9 cellular contexts compared by ENCODE assay signal in the genomic region with DNA sequence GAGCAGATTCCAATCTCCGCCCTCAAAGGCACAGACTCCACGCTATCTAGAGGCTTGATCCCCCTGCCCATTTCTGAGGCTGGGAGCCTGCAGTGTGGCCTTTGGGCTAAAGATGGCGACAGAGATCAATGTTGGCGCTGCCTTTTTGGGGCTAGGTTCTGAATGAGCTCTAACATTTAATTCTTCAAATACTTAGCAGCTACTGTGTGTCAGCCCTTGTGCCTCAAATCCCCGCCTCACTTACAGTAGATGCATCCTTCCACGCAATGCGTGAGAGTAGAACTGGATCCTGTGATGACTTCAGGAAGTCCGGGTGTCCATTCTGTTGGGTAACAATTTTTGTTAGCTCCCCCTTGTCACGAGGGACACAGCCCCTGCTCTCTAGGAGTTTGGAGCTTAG. TPM values are rescaled to one million over a fixed set of nuclear protein-coding genes. Genes with fewer than 3 reads are reported as not detected.
DNase-seq lines count a peak whose midpoint lies in the region; ATAC-seq and TF ChIP-seq lines count a peak whose summit lies in the region.
"Had no signal": no experiment of that assay in that cellular context is flagged by ENCODE, and none has a peak within 500 bp of the region (broad histone marks: within the 10 kb centered on the region; RNA-seq: fewer than 3 reads in every experiment).

No MANE protein-coding gene starts in this region.

- H2AFZ ChIP-seq in DND-41 (ENCODE audit: low read depth, low read length), result no peak overlapping the region

- H4K20me1 ChIP-seq in DND-41 (ENCODE audit: insufficient read depth, low read length), result no peaks in the 10 kb centered on the region

- CTCF ChIA-PET in T-cell (lab: Charles Lee), result interaction anchor here (0.6 to 1.3 kb wide), 12 partner anchors 9 to 289 kb away, joined by 3 to 7 read pairs (median 4); partner anchors contain the start of gene IL36B (in 1 of the 2)

- H3K27ac ChIP-seq in DND-41 (ENCODE audit: low read length) (no peak overlapping the region), brain microvascular endothelial cell (no peak overlapping the region), left lung (peak overlapping the region in 1 of 2 donors; percentile 55)

- H3K4me1 ChIP-seq in DND-41 (ENCODE audit: insufficient read depth, low read length), result no peaks in the 10 kb centered on the region
- H3K4me1 ChIP-seq in left lung, result no peaks in the 10 kb centered on the region

- no peak overlapping the region for H3K9ac ChIP-seq in DND-41 (ENCODE audit: low read depth, low read length)

- no peaks in the 10 kb centered on the region for H3K9me3 ChIP-seq in DND-41 (ENCODE audit: insufficient read depth, low read length, severe bottlenecking)
- no peaks in the 10 kb centered on the region for H3K9me3 ChIP-seq in left lung

- TF ChIP-seq CTCF in DND-41 (IDR thresholded peaks at IDR 0.05; ENCODE audit: borderline replicate concordance, extremely low read depth, low read length, poor library complexity, severe bottlenecking) (peak; percentile 87), brain microvascular endothelial cell (IDR thresholded peaks at IDR 0.05; ENCODE audit: low read depth, low read length, missing control alignments) (peak; percentile 90), left lung (IDR thresholded peaks at IDR 0.05) (peak; percentile 59 to 63)

- H3K4me3 ChIP-seq in DND-41 (ENCODE audit: low read depth in 1 of 2, low read length in 2 of 2) (no peak overlapping the region), brain microvascular endothelial cell (ENCODE audit: low read depth, low read length) (no peak overlapping the region), left lung (no peak overlapping the region)

- no peak overlapping the region for H3K4me2 ChIP-seq in DND-41 (ENCODE audit: insufficient read depth, low read length)

- H3K9me3 Mint-ChIP-seq in T-cell, result no peaks in the 10 kb centered on the region

- no peaks in the 10 kb centered on the region for H3K79me2 ChIP-seq in DND-41 (ENCODE audit: insufficient read depth, low read length)

- intact Hi-C loops in left lung (cut with DNase I), result no loop called here

- peaks cover 3 to 5% of the 10 kb centered on the region in 2 donors for H3K27me3 Mint-ChIP-seq in T-cell

- H3K27me3 ChIP-seq in DND-41 (ENCODE audit: insufficient read depth, low read length, poor library complexity) (peaks cover 27% of the 10 kb centered on the region), brain microvascular endothelial cell (replicated peaks) (peaks cover 6% of the 10 kb centered on the region), left lung (peaks cover 0 to 7% of the 10 kb centered on the region in 2 donors)

- POLR2A ChIA-PET in T-cell (lab: Charles Lee), result no interaction called here

- H3K36me3 Mint-ChIP-seq in T-cell, result no peaks in the 10 kb centered on the region

- DNase-seq in DND-41 (peak; percentile 48), T-cell (peak in 26 of 34 experiments; percentile 5 to 48 (median 29)), brain microvascular endothelial cell (peak; percentile 21), left lung (peak in 1 of 2 donors; percentile 49), middle frontal gyrus (ENCODE audit: extremely low spot score, low spot score) (no peak), pons (ENCODE audit: low spot score) (no peak)
- peak; percentile 64 for DNase-seq in stimulated activated naive CD8-positive, alpha-beta T cell treated with anti-CD3 and anti-CD28 coated beads, Interleukin-15, Interleukin-2, amounts not matched to agents 100 U/mL and 50 U/mL, for 24 hours

- H3K4me3 Mint-ChIP-seq in T-cell, result no peak overlapping the region

- no peak overlapping the region for H3K27ac Mint-ChIP-seq in T-cell

- in situ Hi-C loops in brain microvascular endothelial cell (cut with HindIII; ENCODE audit: low pct_ligation_motif_present, low sequenced_read_pairs), result no loop called here

- H3K36me3 ChIP-seq in DND-41 (ENCODE audit: insufficient read depth, low read length), result no peaks in the 10 kb centered on the region
- no peaks in the 10 kb centered on the region for H3K36me3 ChIP-seq in brain microvascular endothelial cell (replicated peaks)
- no peaks in the 10 kb centered on the region for H3K36me3 ChIP-seq in left lung

- ATAC-seq in DND-41 (ENCODE audit: insufficient read depth, low read depth) (peak; percentile 88), HG03460 (IDR thresholded peaks at IDR 0.05; ENCODE audit: unreplicated experiment) (peak; percentile 54), T-cell (replicated peaks in 1 of 4) (peak; percentile 60 to 73 (median 68)), left lung (peak; percentile 60)
- no peak for ATAC-seq in stimulated activated naive CD8-positive, alpha-beta T cell treated with anti-CD3 and anti-CD28 coated beads, Interleukin-15, Interleukin-2, amounts not matched to agents 100 U/mL and 50 U/mL, for 24 hours

- H3K4me1 Mint-ChIP-seq in T-cell, result peaks cover 3 to 5% (median 4%) of the 10 kb centered on the region in 3 donors

RNA-seq across cellular contexts. Expression of gene IL1F10, which starts 12.4 kb away (rescaled TPM):
- total RNA-seq in T-cell, result not detected
- not detected for total RNA-seq in left lung
- total RNA-seq: renal cortical epithelial cell had no signal

RNA-seq across cellular contexts. Expression of gene IL36RN, which starts 21.1 kb away (rescaled TPM):
- total RNA-seq in T-cell (not detected), left lung (not detected)
- total RNA-seq: renal cortical epithelial cell had no signal

RNA-seq across cellular contexts. Expression of gene IL36B, which starts 27.5 kb away (rescaled TPM):
- total RNA-seq in T-cell, result not detected
- total RNA-seq in left lung, result not detected
- total RNA-seq: renal cortical epithelial cell had no signal

RNA-seq across cellular contexts. Expression of gene IL1RN, which starts 47.3 kb away (rescaled TPM):
- total RNA-seq in T-cell (not detected), left lung (10 to 100 TPM; 28.6 to 67.1 TPM)
- total RNA-seq: renal cortical epithelial cell had no signal

Comparison
In these comparisons a context has a peak if more than half of its experiments do, and no peak if none do; other contexts are left out.
1. DNase-seq: peak in DND-41 (single experiment), T-cell (26 of 34), brain microvascular endothelial cell (single experiment) and stimulated activated naive CD8-positive, alpha-beta T cell treated with anti-CD3 and anti-CD28 coated beads, Interleukin-15, Interleukin-2, amounts not matched to agents 100 U/mL and 50 U/mL, for 24 hours (single experiment); none in middle frontal gyrus (single experiment) and pons (single experiment).
2. Peak in every context shown above with its lines, with median percentiles within 50 percentile points of each other: CTCF ChIP-seq.